ENCODE assay signal across 5 cellular contexts in the genomic region with DNA sequence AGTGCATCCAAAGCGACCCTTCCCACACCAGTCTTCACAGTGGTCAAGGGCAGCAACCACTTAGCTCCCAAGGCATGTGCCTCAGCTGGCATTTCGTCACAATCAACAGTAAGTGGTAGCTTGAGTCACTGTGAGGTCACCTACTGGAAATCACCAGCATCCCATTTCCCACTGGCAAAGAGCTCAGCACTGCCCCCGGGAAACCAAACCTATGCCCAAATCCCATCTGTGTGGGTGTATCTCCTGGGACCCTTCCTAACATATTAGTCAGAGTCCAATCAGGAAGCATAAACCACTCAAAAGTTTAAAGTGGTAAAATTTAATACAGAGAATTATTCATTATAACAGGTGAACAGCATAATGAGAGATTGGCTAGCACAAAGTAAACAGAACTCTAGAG. TPM values are rescaled to one million over a fixed set of nuclear protein-coding genes. Genes with fewer than 3 reads are reported as not detected.
"Had no signal": no experiment of that assay in that cellular context is flagged by ENCODE, and none has a peak within 500 bp of the region (broad histone marks: within the 10 kb centered on the region; RNA-seq: fewer than 3 reads in every experiment).

No MANE protein-coding gene starts in this region.

RNA-seq across cellular contexts. Expression of a gene that starts 47.2 kb away (rescaled TPM):
- total RNA-seq: GM23338, H1, H9, HT1080 had no signal
- polyA plus RNA-seq: GM23338, H1, IgD-negative memory B cell had no signal
